ENCODE assay signal across 13 cellular contexts in the genomic region with DNA sequence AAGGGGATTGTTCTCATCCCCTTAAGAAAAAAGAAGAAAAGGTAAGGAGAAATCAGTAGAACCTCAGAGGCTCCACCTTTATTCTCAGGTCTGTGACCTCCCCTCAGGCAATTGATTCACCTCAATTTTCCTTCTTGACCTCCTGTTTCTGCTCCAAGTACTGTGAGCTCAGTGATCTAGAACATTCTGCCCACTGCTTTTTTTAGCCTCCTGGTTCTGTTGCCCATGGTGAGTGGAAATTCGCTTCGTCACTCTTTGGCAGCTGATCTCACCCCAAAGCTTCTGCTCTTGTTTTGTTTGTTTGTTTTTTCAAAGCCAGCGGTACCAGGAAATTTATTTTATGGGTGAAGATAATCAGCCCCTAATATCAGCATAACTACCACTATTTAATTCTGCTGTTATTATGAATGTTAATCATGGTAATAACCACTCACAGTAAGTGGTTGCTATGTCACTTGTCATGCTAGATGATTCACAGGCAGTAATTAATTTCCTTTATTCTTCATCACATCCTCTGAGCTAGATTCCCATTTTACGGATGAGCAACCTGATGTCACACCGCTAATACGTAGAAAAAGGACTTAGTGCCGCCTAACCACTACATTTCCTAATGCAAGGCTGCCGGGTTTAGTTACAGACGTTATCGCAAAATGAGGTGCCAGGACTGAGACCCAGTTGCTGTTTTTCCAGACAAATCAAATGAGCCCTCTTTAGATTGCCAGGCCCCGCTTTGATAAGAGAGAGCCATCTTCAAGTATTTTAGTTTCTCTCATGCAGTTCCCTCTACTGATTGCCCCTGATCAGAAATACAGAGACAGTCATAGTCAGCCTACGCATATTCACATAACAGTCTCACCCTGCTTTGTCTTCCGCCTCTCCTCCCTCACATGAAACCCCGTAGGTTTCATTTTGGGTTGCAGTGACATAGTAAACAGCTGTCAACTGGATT.
DNase-seq lines count a peak whose midpoint lies in the region; TF ChIP-seq lines count a peak whose summit lies in the region.
"Had no signal": no experiment of that assay in that cellular context is flagged by ENCODE, and none has a peak within 500 bp of the region (broad histone marks: within the 10 kb centered on the region; RNA-seq: fewer than 3 reads in every experiment).

No MANE protein-coding gene starts in this region.

- H3K4me3 Mint-ChIP-seq in neural progenitor cell = no peak overlapping the region
- H3K4me3 Mint-ChIP-seq: nephron had no signal

- CTCF ChIA-PET in SK-N-SH (lab: Yijun Ruan, JAX) = interaction anchor here (0.7 to 8.6 kb wide), 8 partner anchors 8 to 141 kb away, joined by 3 to 46 read pairs (median 6); no protein-coding TSS in a partner anchor

- DNase-seq in NCI-H1417 (lab: John Stamatoyannopoulos, UW) = peak in 2 of 3 experiments; percentile 47 to 58
- no peak for DNase-seq in NCI-H1417 treated with DMSO at 0.1 percent for 48 hours (lab: John Stamatoyannopoulos, UW)
- peak; percentile 40 for DNase-seq in LHCN-M2 (ENCODE audit: low read depth)
- peak; percentile 44 for DNase-seq in cerebellum (ENCODE audit: low spot score)
- DNase-seq in neural progenitor cell (ENCODE audit: low spot score) = no peak
- DNase-seq in MG63 = no peak
- DNase-seq in SK-N-SH = no peak
- DNase-seq in esophagus muscularis mucosa (ENCODE audit: extremely low spot score) = no peak
- DNase-seq: activated gamma-delta T cell treated with Interleukin-2 at 50 U/mL for 16 hours, NCI-H2029 treated with DMSO at 0.1 percent for 48 hours had no signal

- no peak overlapping the region for H3K9ac ChIP-seq in neural progenitor cell
- H3K9ac ChIP-seq in SK-N-SH = no peak overlapping the region

- TF ChIP-seq POLR2A in esophagus muscularis mucosa (IDR thresholded peaks at IDR 0.05; ENCODE audit: low read depth) = no peak

- H4K20me1 ChIP-seq in neural progenitor cell (ENCODE audit: low read depth) = no peaks in the 10 kb centered on the region
- no peaks in the 10 kb centered on the region for H4K20me1 ChIP-seq in SK-N-SH (ENCODE audit: insufficient read depth)

- H2AFZ ChIP-seq in neural progenitor cell (replicated peaks) (no peak overlapping the region), SK-N-SH (ENCODE audit: low read depth) (no peak overlapping the region)

- H3K27me3 Mint-ChIP-seq in neural progenitor cell (ENCODE audit: insufficient read depth, low read depth) = peaks cover 2% of the 10 kb centered on the region
- H3K27me3 Mint-ChIP-seq: IgD-negative memory B cell had no signal

- H3K27ac Mint-ChIP-seq in neural progenitor cell = peak overlapping the region; percentile 59
- H3K27ac Mint-ChIP-seq: nephron had no signal

- H3K36me3 Mint-ChIP-seq in neural progenitor cell = peaks cover 24% of the 10 kb centered on the region

- TF ChIP-seq RAD21 in SK-N-SH (IDR thresholded peaks at IDR 0.05; ENCODE audit: low read length) = no peak

- H3K79me2 ChIP-seq in neural progenitor cell (ENCODE audit: low read depth) = no peaks in the 10 kb centered on the region
- no peaks in the 10 kb centered on the region for H3K79me2 ChIP-seq in SK-N-SH (ENCODE audit: insufficient read depth)

- H3K4me1 ChIP-seq in neural progenitor cell = no peaks in the 10 kb centered on the region
- no peaks in the 10 kb centered on the region for H3K4me1 ChIP-seq in SK-N-SH (ENCODE audit: control insufficient read depth in 1 of 2, insufficient read depth in 2 of 2, low read depth in 1 of 2, low read length in 1 of 2)
- H3K4me1 ChIP-seq in esophagus muscularis mucosa = peaks cover 0 to 7% (median 0%) of the 10 kb centered on the region in 4 donors

- intact Hi-C loops in esophagus muscularis mucosa (cut with DNase I) = no loop called here

- no peaks in the 10 kb centered on the region for H3K36me3 ChIP-seq in neural progenitor cell
- H3K36me3 ChIP-seq in MG63 = no peaks in the 10 kb centered on the region
- peaks cover 0 to 17% of the 10 kb centered on the region in 2 experiments for H3K36me3 ChIP-seq in SK-N-SH (replicated peaks in 1 of 2; ENCODE audit: control insufficient read depth in 1 of 2, insufficient read depth in 2 of 2, low read length in 1 of 2)
- peaks cover 0 to 23% (median 0%) of the 10 kb centered on the region in 4 donors for H3K36me3 ChIP-seq in esophagus muscularis mucosa

- 97% methylated on average over 14 of the region's 14 CpGs for WGBS in SK-N-SH (ENCODE audit: low lambda C conversion rate)
- WGBS in esophagus muscularis mucosa = 85% methylated on average over 14 of the region's 14 CpGs

- H3K4me1 Mint-ChIP-seq in neural progenitor cell = peaks cover 30% of the 10 kb centered on the region

- H3F3A ChIP-seq in neural progenitor cell (ENCODE audit: low read depth) = no peaks in the 10 kb centered on the region
- H3F3A ChIP-seq in SK-N-SH (replicated peaks; ENCODE audit: insufficient read depth) = no peaks in the 10 kb centered on the region

- no peaks in the 10 kb centered on the region for H3K27me3 ChIP-seq in neural progenitor cell
- peaks cover 3% of the 10 kb centered on the region; the same call in 1 of the 2 replicates for H3K27me3 ChIP-seq in MG63
- H3K27me3 ChIP-seq in SK-N-SH (ENCODE audit: insufficient read depth) = no peaks in the 10 kb centered on the region
- H3K27me3 ChIP-seq in esophagus muscularis mucosa = no peaks in the 10 kb centered on the region

- H3K27ac ChIP-seq in neural progenitor cell = no peak overlapping the region
- no peak overlapping the region for H3K27ac ChIP-seq in SK-N-SH (ENCODE audit: low read depth in 2 of 2, low read length in 1 of 2)
- no peak overlapping the region for H3K27ac ChIP-seq in esophagus muscularis mucosa (replicated peaks in 1 of 4)
- H3K27ac ChIP-seq: 22Rv1 had no signal

- H3K9me3 ChIP-seq in neural progenitor cell (ENCODE audit: low read depth) (no peaks in the 10 kb centered on the region), MG63 (peaks cover 9% of the 10 kb centered on the region), SK-N-SH (no peaks in the 10 kb centered on the region), esophagus muscularis mucosa (no peaks in the 10 kb centered on the region)

- no peaks in the 10 kb centered on the region for H3K9me3 Mint-ChIP-seq in neural progenitor cell
- H3K9me3 Mint-ChIP-seq: IgD-negative memory B cell, nephron had no signal

- no peaks in the 10 kb centered on the region for H3K9me2 ChIP-seq in SK-N-SH

- H3K4me3 ChIP-seq in neural progenitor cell = no peak overlapping the region
- no peak overlapping the region for H3K4me3 ChIP-seq in MG63
- H3K4me3 ChIP-seq in SK-N-SH (ENCODE audit: low read depth in 2 of 2, low read length in 1 of 2) = no peak overlapping the region
- H3K4me3 ChIP-seq in esophagus muscularis mucosa = no peak overlapping the region

- TF ChIP-seq EP300 in SK-N-SH (IDR thresholded peaks at IDR 0.05; ENCODE audit: borderline replicate concordance in 1 of 2, low read depth in 1 of 2, low read length in 1 of 2) (no peak), esophagus muscularis mucosa (IDR thresholded peaks at IDR 0.05) (no peak)

- H3K4me2 ChIP-seq in neural progenitor cell (no peak overlapping the region), SK-N-SH (no peak overlapping the region)

- POLR2A ChIA-PET in SK-N-SH (lab: Yijun Ruan, JAX) = no interaction called here

- TF ChIP-seq CTCF in neural progenitor cell (IDR thresholded peaks at IDR 0.05) = no peak
- TF ChIP-seq CTCF in SK-N-SH (IDR thresholded peaks at IDR 0.05) = no peak
- TF ChIP-seq CTCF in esophagus muscularis mucosa (IDR thresholded peaks at IDR 0.05) = no peak

TF ChIP-seq in SK-N-SH, 30 proteins besides CTCF, POLR2A, EP300 and RAD21 (continues in another document):
- TF ChIP-seq MXI1 (IDR thresholded peaks at IDR 0.05; ENCODE audit: low read depth, low read length) (no peak), EZH2phosphoT487 (IDR thresholded peaks at IDR 0.05; ENCODE audit: borderline replicate concordance, low read depth) (no peak), MEF2A (IDR thresholded peaks at IDR 0.05; ENCODE audit: borderline replicate concordance, low read depth) (no peak), YY1 (IDR thresholded peaks at IDR 0.05; ENCODE audit: low read depth) (no peak), NRF1 (IDR thresholded peaks at IDR 0.05; ENCODE audit: low read depth, low read length) (no peak), ELF1 (IDR thresholded peaks at IDR 0.05) (no peak), POLR2AphosphoS5 (IDR thresholded peaks at IDR 0.05; ENCODE audit: low read depth, low read length) (no peak), GABPA (IDR thresholded peaks at IDR 0.05; ENCODE audit: low read depth) (no peak), SIN3A (IDR thresholded peaks at IDR 0.05; ENCODE audit: borderline replicate concordance, low read depth, low read length) (no peak)
- TF ChIP-seq, protein P1, sequence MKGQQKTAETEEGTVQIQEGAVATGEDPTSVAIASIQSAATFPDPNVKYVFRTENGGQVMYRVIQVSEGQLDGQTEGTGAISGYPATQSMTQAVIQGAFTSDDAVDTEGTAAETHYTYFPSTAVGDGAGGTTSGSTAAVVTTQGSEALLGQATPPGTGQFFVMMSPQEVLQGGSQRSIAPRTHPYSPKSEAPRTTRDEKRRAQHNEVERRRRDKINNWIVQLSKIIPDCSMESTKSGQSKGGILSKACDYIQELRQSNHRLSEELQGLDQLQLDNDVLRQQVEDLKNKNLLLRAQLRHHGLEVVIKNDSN (IDR thresholded peaks at IDR 0.05; ENCODE audit: borderline replicate concordance, low read depth) = no peak
- TF ChIP-seq, protein P2, sequence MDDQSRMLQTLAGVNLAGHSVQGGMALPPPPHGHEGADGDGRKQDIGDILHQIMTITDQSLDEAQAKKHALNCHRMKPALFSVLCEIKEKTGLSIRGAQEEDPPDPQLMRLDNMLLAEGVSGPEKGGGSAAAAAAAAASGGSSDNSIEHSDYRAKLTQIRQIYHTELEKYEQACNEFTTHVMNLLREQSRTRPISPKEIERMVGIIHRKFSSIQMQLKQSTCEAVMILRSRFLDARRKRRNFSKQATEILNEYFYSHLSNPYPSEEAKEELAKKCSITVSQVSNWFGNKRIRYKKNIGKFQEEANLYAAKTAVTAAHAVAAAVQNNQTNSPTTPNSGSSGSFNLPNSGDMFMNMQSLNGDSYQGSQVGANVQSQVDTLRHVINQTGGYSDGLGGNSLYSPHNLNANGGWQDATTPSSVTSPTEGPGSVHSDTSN (IDR thresholded peaks at IDR 0.05) = no peak

Comparison
In these comparisons a context has a peak if more than half of its experiments do, and no peak if none do; other contexts are left out.
1. DNase-seq: peak in NCI-H1417 (2 of 3), LHCN-M2 (single experiment) and cerebellum (single experiment); none in NCI-H1417 treated with DMSO at 0.1 percent for 48 hours (single experiment), neural progenitor cell (single experiment), MG63 (single experiment), SK-N-SH (single experiment) and esophagus muscularis mucosa (single experiment).